In the genomic region with DNA sequence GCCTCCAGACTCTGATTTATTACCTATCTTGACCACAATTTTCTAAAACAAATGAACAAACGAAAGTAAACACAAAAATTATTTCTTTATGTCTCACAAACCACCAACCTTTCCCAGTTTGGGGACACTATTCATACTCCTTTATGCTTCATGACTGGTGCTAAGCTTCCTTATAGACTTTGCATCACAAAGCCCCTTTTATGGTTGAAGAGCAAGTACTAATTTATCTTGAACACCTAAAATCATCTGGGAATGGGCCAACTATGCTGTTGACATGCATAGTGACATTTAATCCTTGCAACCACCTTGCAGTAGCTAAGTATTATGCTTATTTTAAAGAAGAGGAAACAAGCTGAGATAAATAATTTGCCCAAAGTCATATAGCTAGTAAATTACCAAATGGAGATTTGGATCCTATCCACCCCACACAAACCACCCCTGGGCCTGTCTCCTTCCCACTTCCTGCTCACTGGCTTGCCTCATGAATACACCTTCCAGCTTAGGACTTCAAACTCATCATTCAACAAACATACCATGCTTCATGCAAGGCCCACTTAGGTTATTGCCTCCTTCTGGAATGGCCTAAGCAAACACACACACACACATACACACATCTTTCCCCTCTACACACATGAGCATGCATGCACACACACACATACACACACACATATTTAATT, we compare ENCODE assay signal across 1 cellular context.
TF ChIP-seq lines count a peak whose summit lies in the region.

No MANE protein-coding gene starts in this region.

TF ChIP-seq in HepG2, 621 proteins besides CTCF, POLR2A, EP300 and RAD21 (continued from another document):
- TF ChIP-seq ZNF737 (CRISPR knock-in tag; IDR thresholded peaks at IDR 0.05; ENCODE audit: borderline replicate concordance) = no peak
